Comparison of ENCODE assay signal across 1 cellular context in the genomic region with DNA sequence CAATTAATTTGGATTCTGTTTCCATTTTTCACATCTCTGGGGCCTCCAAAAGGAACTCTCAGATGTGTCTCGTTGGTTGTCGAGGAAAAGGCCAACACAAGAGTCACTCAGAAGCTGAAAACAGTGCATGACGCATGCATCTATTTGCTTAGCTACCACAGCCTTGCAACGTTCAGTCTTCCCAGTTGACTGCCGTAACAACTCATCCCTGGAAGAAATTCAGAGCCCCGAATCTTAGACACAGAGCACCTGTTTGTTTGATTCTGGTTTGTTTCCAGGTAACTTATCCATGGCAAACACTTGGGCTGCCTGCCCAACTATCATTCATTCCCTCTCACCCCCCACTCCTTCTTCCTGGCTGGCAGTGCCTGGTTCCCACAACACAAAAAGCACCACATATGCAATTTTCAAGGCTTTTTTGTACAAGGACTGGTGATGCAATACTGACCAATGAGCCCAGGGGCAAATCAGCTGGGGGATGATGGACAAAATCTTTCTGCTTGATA.
TF ChIP-seq lines count a peak whose summit lies in the region.

No MANE protein-coding gene starts in this region.

TF ChIP-seq in WTC11, 78 proteins besides CTCF, POLR2A, EP300 and RAD21 (continued from another document):
- TF ChIP-seq, protein P1, sequence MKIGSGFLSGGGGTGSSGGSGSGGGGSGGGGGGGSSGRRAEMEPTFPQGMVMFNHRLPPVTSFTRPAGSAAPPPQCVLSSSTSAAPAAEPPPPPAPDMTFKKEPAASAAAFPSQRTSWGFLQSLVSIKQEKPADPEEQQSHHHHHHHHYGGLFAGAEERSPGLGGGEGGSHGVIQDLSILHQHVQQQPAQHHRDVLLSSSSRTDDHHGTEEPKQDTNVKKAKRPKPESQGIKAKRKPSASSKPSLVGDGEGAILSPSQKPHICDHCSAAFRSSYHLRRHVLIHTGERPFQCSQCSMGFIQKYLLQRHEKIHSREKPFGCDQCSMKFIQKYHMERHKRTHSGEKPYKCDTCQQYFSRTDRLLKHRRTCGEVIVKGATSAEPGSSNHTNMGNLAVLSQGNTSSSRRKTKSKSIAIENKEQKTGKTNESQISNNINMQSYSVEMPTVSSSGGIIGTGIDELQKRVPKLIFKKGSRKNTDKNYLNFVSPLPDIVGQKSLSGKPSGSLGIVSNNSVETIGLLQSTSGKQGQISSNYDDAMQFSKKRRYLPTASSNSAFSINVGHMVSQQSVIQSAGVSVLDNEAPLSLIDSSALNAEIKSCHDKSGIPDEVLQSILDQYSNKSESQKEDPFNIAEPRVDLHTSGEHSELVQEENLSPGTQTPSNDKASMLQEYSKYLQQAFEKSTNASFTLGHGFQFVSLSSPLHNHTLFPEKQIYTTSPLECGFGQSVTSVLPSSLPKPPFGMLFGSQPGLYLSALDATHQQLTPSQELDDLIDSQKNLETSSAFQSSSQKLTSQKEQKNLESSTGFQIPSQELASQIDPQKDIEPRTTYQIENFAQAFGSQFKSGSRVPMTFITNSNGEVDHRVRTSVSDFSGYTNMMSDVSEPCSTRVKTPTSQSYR (CRISPR knock-in tag; IDR thresholded peaks at IDR 0.05): no peak
